In genomic region chr10:64113375-64113774, GRCh38 we compare ENCODE assay signal across 30 cellular contexts.
"Had no signal": no experiment of that assay in that cellular context is flagged by ENCODE, and none has a peak within 500 bp of the region (broad histone marks: within the 10 kb centered on the region; RNA-seq: fewer than 3 reads in every experiment).

No MANE protein-coding gene starts in this region.

- H3K27ac Mint-ChIP-seq: activated CD4-positive, alpha-beta T cell treated with anti-CD3 and anti-CD28 coated beads for 36 hours; activated CD8-positive, alpha-beta memory T cell treated with anti-CD3 and anti-CD28 coated beads, Interleukin-2, amount 10 ng/mL, durations not matched to agents 7 days and 5 days; activated CD8-positive, alpha-beta T cell treated with anti-CD3 and anti-CD28 coated beads, Interleukin-2, amount 10 ng/mL, durations not matched to agents 7 days and 5 days; activated naive CD8-positive, alpha-beta T cell treated with anti-CD3 and anti-CD28 coated beads, Interleukin-2, amount 50 U/mL, for 24 hours; activated T-helper 2 cell treated with anti-CD3 and anti-CD28 coated beads, Interferon-gamma antibody, Interleukin-2, Interleukin-4, amounts not matched to agents 10 μg/mL and 5 μg/mL and 100 μg/mL, durations not matched to agents 14 hours and 24 hours and 36 hours; immature natural killer cell; stimulated activated effector memory CD8-positive, alpha-beta T cell treated with anti-CD3 and anti-CD28 coated beads, Interleukin-12 subunit alpha, Interleukin-12 subunit beta, amount 100 ng/mL, for 72 hours; stimulated activated naive CD8-positive, alpha-beta T cell treated with anti-CD3 and anti-CD28 coated beads, Interleukin-15, amount 100 ng/mL, for 72 hours; T-helper 2 cell treated with Interferon-gamma antibody and Interleukin-4, amounts not matched to agents 5 μg/mL and 100 μg/mL, for 36 hours had no signal

- H3K27me3 Mint-ChIP-seq: activated CD8-positive, alpha-beta memory T cell treated with anti-CD3 and anti-CD28 coated beads, Interleukin-2, amount 10 ng/mL, durations not matched to agents 7 days and 5 days; activated naive CD4-positive, alpha-beta T cell treated with anti-CD3 and anti-CD28 coated beads, Interleukin-2, amount 50 U/mL, for 24 hours; activated naive CD8-positive, alpha-beta T cell treated with anti-CD3 and anti-CD28 coated beads, Interleukin-2, amount 50 U/mL, for 24 hours; stimulated activated naive CD8-positive, alpha-beta T cell treated with anti-CD3 and anti-CD28 coated beads, Interleukin-15, amount 100 ng/mL, for 72 hours had no signal

- H3K4me3 Mint-ChIP-seq: activated CD4-positive, alpha-beta T cell treated with anti-CD3 and anti-CD28 coated beads for 36 hours; activated CD8-positive, alpha-beta memory T cell treated with anti-CD3 and anti-CD28 coated beads, Interleukin-2, amount 10 ng/mL, durations not matched to agents 7 days and 5 days; activated CD8-positive, alpha-beta T cell treated with anti-CD3 and anti-CD28 coated beads, Interleukin-2, amount 10 ng/mL, durations not matched to agents 7 days and 5 days; activated naive CD8-positive, alpha-beta T cell treated with anti-CD3 and anti-CD28 coated beads, Interleukin-2, amount 50 U/mL, for 24 hours; stimulated activated effector memory CD8-positive, alpha-beta T cell treated with anti-CD3 and anti-CD28 coated beads, Interleukin-12 subunit alpha, Interleukin-12 subunit beta, amount 100 ng/mL, for 72 hours; stimulated activated naive CD8-positive, alpha-beta T cell treated with anti-CD3 and anti-CD28 coated beads, Interleukin-15, amount 100 ng/mL, for 72 hours; T-helper 2 cell treated with Interferon-gamma antibody and Interleukin-4, amounts not matched to agents 5 μg/mL and 100 μg/mL, for 36 hours had no signal

- H3K9me3 Mint-ChIP-seq: activated naive CD4-positive, alpha-beta T cell treated with anti-CD3 and anti-CD28 coated beads, Interleukin-2, amount 50 U/mL, for 24 hours; activated naive CD8-positive, alpha-beta T cell treated with anti-CD3 and anti-CD28 coated beads, Interleukin-2, amount 50 U/mL, for 24 hours; activated T-helper 2 cell treated with anti-CD3 and anti-CD28 coated beads, Interferon-gamma antibody, Interleukin-2, Interleukin-4, amounts not matched to agents 10 μg/mL and 5 μg/mL and 100 μg/mL, durations not matched to agents 14 hours and 24 hours and 36 hours; T-helper 2 cell treated with Interferon-gamma antibody and Interleukin-4, amounts not matched to agents 5 μg/mL and 100 μg/mL, for 36 hours had no signal

- H3K4me1 Mint-ChIP-seq: activated CD8-positive, alpha-beta memory T cell treated with anti-CD3 and anti-CD28 coated beads, Interleukin-2, amount 10 ng/mL, durations not matched to agents 7 days and 5 days; stimulated activated effector memory CD8-positive, alpha-beta T cell treated with anti-CD3 and anti-CD28 coated beads, Interleukin-12 subunit alpha, Interleukin-12 subunit beta, amount 100 ng/mL, for 72 hours; stimulated activated naive CD8-positive, alpha-beta T cell treated with anti-CD3 and anti-CD28 coated beads, Interleukin-15, amount 100 ng/mL, for 72 hours had no signal

- H3K36me3 Mint-ChIP-seq: activated CD8-positive, alpha-beta memory T cell treated with anti-CD3 and anti-CD28 coated beads, Interleukin-2, amount 10 ng/mL, durations not matched to agents 7 days and 5 days; activated naive CD4-positive, alpha-beta T cell treated with anti-CD3 and anti-CD28 coated beads, Interleukin-2, amount 50 U/mL, for 24 hours; immature natural killer cell; naive thymus-derived CD4-positive, alpha-beta T cell; stimulated activated effector memory CD8-positive, alpha-beta T cell treated with anti-CD3 and anti-CD28 coated beads, Interleukin-12 subunit alpha, Interleukin-12 subunit beta, amount 100 ng/mL, for 72 hours had no signal

- FAIRE-seq: endothelial cell of umbilical vein, kidney, pancreas, small intestine had no signal

- H3K4me1 ChIP-seq: colonic mucosa, heart left ventricle, pancreas, prostate gland, sigmoid colon, thyroid gland, upper lobe of right lung had no signal

- H3K27me3 ChIP-seq: colonic mucosa, heart left ventricle, pancreas, sigmoid colon, thyroid gland, upper lobe of right lung had no signal

- H3K36me3 ChIP-seq: colonic mucosa, heart left ventricle, pancreas, prostate gland, sigmoid colon, thyroid gland, upper lobe of right lung had no signal

- H3K9me3 ChIP-seq: colonic mucosa, heart left ventricle, pancreas, prostate gland, sigmoid colon, thyroid gland, upper lobe of right lung had no signal

- ATAC-seq: activated CD4-positive, alpha-beta T cell treated with anti-CD3 and anti-CD28 coated beads for 36 hours; activated CD8-positive, alpha-beta memory T cell treated with anti-CD3 and anti-CD28 coated beads, Interleukin-2, amount 10 ng/mL, durations not matched to agents 7 days and 5 days; activated CD8-positive, alpha-beta T cell treated with anti-CD3 and anti-CD28 coated beads, Interleukin-2, amount 10 ng/mL, durations not matched to agents 7 days and 5 days; activated naive CD8-positive, alpha-beta T cell treated with anti-CD3 and anti-CD28 coated beads, Interleukin-2, amount 50 U/mL, for 24 hours; heart left ventricle; pancreas; stimulated activated effector memory CD8-positive, alpha-beta T cell treated with anti-CD3 and anti-CD28 coated beads, Interleukin-12 subunit alpha, Interleukin-12 subunit beta, amount 100 ng/mL, for 72 hours; stimulated activated naive CD8-positive, alpha-beta T cell treated with anti-CD3 and anti-CD28 coated beads, Interleukin-15, amount 100 ng/mL, for 72 hours; upper lobe of right lung had no signal

- H3K4me3 ChIP-seq: colonic mucosa, heart left ventricle, pancreas, prostate gland, sigmoid colon, thyroid gland had no signal

- DNase-seq: activated CD4-positive, alpha-beta T cell treated with anti-CD3 and anti-CD28 coated beads for 36 hours; activated CD4-positive, CD25-positive, alpha-beta regulatory T cell; activated CD8-positive, alpha-beta memory T cell treated with anti-CD3 and anti-CD28 coated beads, Interleukin-2, amount 10 ng/mL, durations not matched to agents 7 days and 5 days; activated CD8-positive, alpha-beta T cell treated with anti-CD3 and anti-CD28 coated beads, Interleukin-2, amount 10 ng/mL, durations not matched to agents 7 days and 5 days; activated naive CD8-positive, alpha-beta T cell treated with anti-CD3 and anti-CD28 coated beads, Interleukin-2, amount 50 U/mL, for 24 hours; activated T-cell treated with anti-CD3 and anti-CD28 coated beads, Interleukin-2, amount 50 U/mL, for 48 hours; colonic mucosa; effector CD8-positive, alpha-beta T cell; foreskin fibroblast; heart left ventricle; hypothalamus; immature natural killer cell; kidney; midbrain; pancreas; retina; sigmoid colon; stimulated activated CD4-positive, alpha-beta T cell treated with anti-CD3 and anti-CD28 coated beads, Interleukin-4, amount 100 ng/mL, for 24 hours; stimulated activated naive CD8-positive, alpha-beta T cell treated with anti-CD3 and anti-CD28 coated beads, Interleukin-15, amount 100 ng/mL, for 72 hours; substantia nigra; thyroid gland; upper lobe of right lung had no signal

- H3K27ac ChIP-seq: colonic mucosa, heart left ventricle, pancreas, prostate gland, sigmoid colon, thyroid gland, upper lobe of right lung had no signal
